In genomic region chr1:58003059-58003458, GRCh38 we compare ENCODE assay signal across 28 cellular contexts.
"Had no signal": no experiment of that assay in that cellular context is flagged by ENCODE, and none has a peak within 500 bp of the region (broad histone marks: within the 10 kb centered on the region; RNA-seq: fewer than 3 reads in every experiment).

No MANE protein-coding gene starts in this region.

- H3K4me2 ChIP-seq: PC-9 had no signal

- H3K27ac Mint-ChIP-seq: activated B cell treated with CpG ODN at 0.5 μM for 24 hours; activated CD4-positive, alpha-beta memory T cell treated with anti-CD3 and anti-CD28 coated beads for 36 hours; activated CD4-positive, alpha-beta T cell treated with anti-CD3 and anti-CD28 coated beads, Interleukin-2, amount 10 ng/mL, durations not matched to agents 24 days and 14 days; activated naive CD4-positive, alpha-beta T cell treated with anti-CD3 and anti-CD28 coated beads, Interleukin-2, amount 10 ng/mL, durations not matched to agents 7 days and 5 days; activated naive CD8-positive, alpha-beta T cell treated with anti-CD3 and anti-CD28 coated beads, Interleukin-2, amount 10 ng/mL, durations not matched to agents 7 days and 5 days; activated T-helper 2 cell treated with anti-CD3 and anti-CD28 coated beads, Interferon-gamma antibody, Interleukin-2, Interleukin-4, amounts not matched to agents 10 μg/mL and 5 μg/mL and 100 μg/mL, durations not matched to agents 14 hours and 24 hours and 36 hours; T-helper 1 cell treated with Interleukin-12 subunit alpha and Interleukin-12 subunit beta and Interleukin-4 antibody, amounts not matched to agents 30 μg/mL and 1 μg/mL, for 36 hours had no signal

- H3K4me3 ChIP-seq: adrenal gland, breast epithelium, colonic mucosa, PC-9 had no signal

- H3K36me3 ChIP-seq: adrenal gland, breast epithelium, colonic mucosa had no signal

- H3K36me3 Mint-ChIP-seq: activated CD4-positive, alpha-beta memory T cell treated with anti-CD3 and anti-CD28 coated beads for 36 hours; activated naive CD4-positive, alpha-beta T cell treated with anti-CD3 and anti-CD28 coated beads, Interleukin-2, amount 10 ng/mL, durations not matched to agents 7 days and 5 days; activated naive CD8-positive, alpha-beta T cell treated with anti-CD3 and anti-CD28 coated beads, Interleukin-2, amount 10 ng/mL, durations not matched to agents 7 days and 5 days had no signal

- H3K4me1 ChIP-seq: adrenal gland, breast epithelium, colonic mucosa had no signal

- H3K4me1 Mint-ChIP-seq: activated B cell treated with CpG ODN at 0.5 μM for 24 hours; activated CD4-positive, alpha-beta T cell treated with anti-CD3 and anti-CD28 coated beads, Interleukin-2, amount 10 ng/mL, durations not matched to agents 24 days and 14 days; activated naive CD4-positive, alpha-beta T cell treated with anti-CD3 and anti-CD28 coated beads, Interleukin-2, amount 10 ng/mL, durations not matched to agents 7 days and 5 days; activated naive CD8-positive, alpha-beta T cell treated with anti-CD3 and anti-CD28 coated beads, Interleukin-2, amount 10 ng/mL, durations not matched to agents 7 days and 5 days had no signal

- H3K27me3 ChIP-seq: adrenal gland, breast epithelium, colonic mucosa had no signal

- H3K4me3 Mint-ChIP-seq: activated B cell treated with CpG ODN at 0.5 μM for 24 hours; activated CD4-positive, alpha-beta memory T cell treated with anti-CD3 and anti-CD28 coated beads for 36 hours; activated CD4-positive, alpha-beta T cell treated with anti-CD3 and anti-CD28 coated beads, Interleukin-2, amount 10 ng/mL, durations not matched to agents 24 days and 14 days; activated naive CD4-positive, alpha-beta T cell treated with anti-CD3 and anti-CD28 coated beads, Interleukin-2, amount 10 ng/mL, durations not matched to agents 7 days and 5 days; activated naive CD8-positive, alpha-beta T cell treated with anti-CD3 and anti-CD28 coated beads, Interleukin-2, amount 10 ng/mL, durations not matched to agents 7 days and 5 days; T-helper 1 cell treated with Interleukin-12 subunit alpha and Interleukin-12 subunit beta and Interleukin-4 antibody, amounts not matched to agents 30 μg/mL and 1 μg/mL, for 36 hours had no signal

- DNase-seq: activated B cell treated with CpG ODN at 0.5 μM for 24 hours; activated CD4-positive, alpha-beta memory T cell treated with anti-CD3 and anti-CD28 coated beads for 36 hours; activated CD4-positive, alpha-beta T cell treated with anti-CD3 and anti-CD28 coated beads for 1 hour; activated CD4-positive, alpha-beta T cell treated with anti-CD3 and anti-CD28 coated beads, Interleukin-2, amount 10 ng/mL, durations not matched to agents 24 days and 14 days; activated CD8-positive, alpha-beta memory T cell treated with anti-CD3 and anti-CD28 coated beads for 24 hours; activated gamma-delta T cell treated with Interleukin-2 at 50 U/mL for 16 hours; activated naive CD4-positive, alpha-beta T cell treated with anti-CD3 and anti-CD28 coated beads, Interleukin-2, amount 10 ng/mL, durations not matched to agents 7 days and 5 days; activated naive CD8-positive, alpha-beta T cell treated with anti-CD3 and anti-CD28 coated beads, Interleukin-2, amount 10 ng/mL, durations not matched to agents 7 days and 5 days; activated T-cell treated with anti-CD3 and anti-CD28 coated beads for 4 hours; activated T-cell treated with anti-CD3 and anti-CD28 coated beads, Interleukin-2, amount 50 U/mL, for 48 hours; adrenal gland; aorta; caudate nucleus; colonic mucosa; MM.1S; NCI-H1105 treated with DMSO at 0.1 percent for 48 hours; NCI-H1436 treated with DMSO at 0.1 percent for 48 hours; NCI-H187; NCI-H2081; NCI-H2171; NCI-H2227 treated with DMSO at 0.1 percent for 48 hours; NCI-H69; NK-92 treated with Interleukin-12 subunit alpha and Interleukin-12 subunit beta, amount 100 ng/mL, for 24 hours; PC-9; SHP77 treated with DMSO at 0.1 percent for 48 hours had no signal

- H3K27ac ChIP-seq: adrenal gland, breast epithelium, colonic mucosa, PC-9 had no signal

- H3K9me3 ChIP-seq: adrenal gland, breast epithelium, colonic mucosa had no signal

- H3K9me3 Mint-ChIP-seq: activated B cell treated with CpG ODN at 0.5 μM for 24 hours; activated CD4-positive, alpha-beta memory T cell treated with anti-CD3 and anti-CD28 coated beads for 36 hours; activated CD4-positive, alpha-beta T cell treated with anti-CD3 and anti-CD28 coated beads, Interleukin-2, amount 10 ng/mL, durations not matched to agents 24 days and 14 days; activated naive CD4-positive, alpha-beta T cell treated with anti-CD3 and anti-CD28 coated beads, Interleukin-2, amount 10 ng/mL, durations not matched to agents 7 days and 5 days; activated naive CD8-positive, alpha-beta T cell treated with anti-CD3 and anti-CD28 coated beads, Interleukin-2, amount 10 ng/mL, durations not matched to agents 7 days and 5 days; activated T-helper 2 cell treated with anti-CD3 and anti-CD28 coated beads, Interferon-gamma antibody, Interleukin-2, Interleukin-4, amounts not matched to agents 10 μg/mL and 5 μg/mL and 100 μg/mL, durations not matched to agents 14 hours and 24 hours and 36 hours; T-helper 1 cell treated with Interleukin-12 subunit alpha and Interleukin-12 subunit beta and Interleukin-4 antibody, amounts not matched to agents 30 μg/mL and 1 μg/mL, for 36 hours had no signal

- H2AFZ ChIP-seq: PC-9 had no signal
